In the genomic region with DNA sequence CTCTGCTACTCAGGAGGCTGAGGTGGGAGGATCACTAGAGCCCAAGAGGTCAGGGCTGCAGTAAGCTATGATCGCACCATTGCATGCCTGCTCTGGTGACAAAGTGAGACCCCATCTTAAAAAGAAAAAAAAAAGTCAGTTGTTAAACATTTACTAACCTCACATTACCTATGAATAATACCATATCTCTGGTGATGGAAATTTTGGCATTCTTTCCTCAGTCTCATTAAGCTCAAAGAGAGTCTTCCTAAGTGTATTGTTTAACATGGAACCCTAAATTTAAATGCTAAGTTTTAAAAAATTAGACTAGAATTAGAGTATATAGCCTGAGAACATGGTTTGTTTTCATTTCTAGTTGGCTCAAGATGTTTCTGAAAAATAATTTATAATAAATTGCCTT, we compare ENCODE assay signal across 22 cellular contexts. TPM values are rescaled to one million over a fixed set of nuclear protein-coding genes. Genes with fewer than 3 reads are reported as not detected.
DNase-seq lines count a peak whose midpoint lies in the region; ATAC-seq and TF ChIP-seq lines count a peak whose summit lies in the region.
"Had no signal": no experiment of that assay in that cellular context is flagged by ENCODE, and none has a peak within 500 bp of the region (broad histone marks: within the 10 kb centered on the region; RNA-seq: fewer than 3 reads in every experiment).

No MANE protein-coding gene starts in this region.

- H3K9me3 ChIP-seq in right atrium auricular region (no peaks in the 10 kb centered on the region), lower lobe of right lung (no peaks in the 10 kb centered on the region), stomach (no peaks in the 10 kb centered on the region)
- H3K9me3 ChIP-seq: BLaER1 treated with 17β-estradiol and CSF1 and Interleukin-3, amounts not matched to agents 10 nM and 100 nM; psoas muscle had no signal

- H3K36me3 ChIP-seq in right atrium auricular region (no peaks in the 10 kb centered on the region), lower lobe of right lung (no peaks in the 10 kb centered on the region), stomach (no peaks in the 10 kb centered on the region)
- H3K36me3 ChIP-seq: BLaER1 treated with 17β-estradiol and CSF1 and Interleukin-3, amounts not matched to agents 10 nM and 100 nM; neural progenitor cell; WERI-Rb-1 had no signal

- TF ChIP-seq CTCF in right atrium auricular region (IDR thresholded peaks at IDR 0.05) (no peak), lower lobe of right lung (IDR thresholded peaks at IDR 0.05) (no peak), stomach (IDR thresholded peaks at IDR 0.05) (no peak)

- no peak overlapping the region for H3K4me3 ChIP-seq in right atrium auricular region
- H3K4me3 ChIP-seq in lower lobe of right lung = no peak overlapping the region
- no peak overlapping the region for H3K4me3 ChIP-seq in stomach
- H3K4me3 ChIP-seq: BLaER1 treated with 17β-estradiol and CSF1 and Interleukin-3, amounts not matched to agents 10 nM and 100 nM; K562; neural progenitor cell; psoas muscle had no signal

- TF ChIP-seq POLR2A in stomach (IDR thresholded peaks at IDR 0.05) = no peak

- H3K27ac ChIP-seq in right atrium auricular region (peak overlapping the region; percentile 60 to 64), lower lobe of right lung (peak overlapping the region; percentile 61), stomach (peak overlapping the region in 4 of 5 donors; percentile 35 to 83 (median 73))
- H3K27ac ChIP-seq: BLaER1 treated with 17β-estradiol and CSF1 and Interleukin-3, amounts not matched to agents 10 nM and 100 nM; neural progenitor cell; WERI-Rb-1 had no signal

- intact Hi-C loops in Right ventricle myocardium superior (cut with DNase I) (no loop called here), lower lobe of right lung (cut with DNase I) (no loop called here), stomach (cut with DNase I; ENCODE audit: low total_unique reads) (no loop called here)

- H3K4me1 ChIP-seq in right atrium auricular region = peaks cover 0 to 12% of the 10 kb centered on the region in 2 donors
- peaks cover 21% of the 10 kb centered on the region for H3K4me1 ChIP-seq in lower lobe of right lung
- H3K4me1 ChIP-seq in stomach = peaks cover 0 to 44% (median 9%) of the 10 kb centered on the region in 4 donors
- H3K4me1 ChIP-seq: neural progenitor cell, psoas muscle had no signal

- ATAC-seq in Right ventricle myocardium superior (ENCODE audit: poor library complexity) (no peak), lower lobe of right lung (no peak)
- ATAC-seq: K562 had no signal

- DNase-seq in right atrium auricular region (ENCODE audit: low spot score) (no peak), Right ventricle myocardium superior (no peak), lower lobe of right lung (no peak), stomach (no peak), Kasumi-1 (lab: John Stamatoyannopoulos, UW) (no peak), kidney tubule cell (ENCODE audit: low spot score) (no peak), RPMI8226 (no peak), NCI-H128 (lab: John Stamatoyannopoulos, UW; ENCODE audit: unreplicated experiment) (no peak)
- DNase-seq: ACHN; activated CD4-positive, alpha-beta T cell treated with anti-CD3 and anti-CD28 coated beads, Interleukin-2, amount 50 U/mL, for 4 hours; activated CD8-positive, alpha-beta memory T cell treated with anti-CD3 and anti-CD28 coated beads, Interleukin-2, amount 50 U/mL, for 48 hours; activated naive CD8-positive, alpha-beta T cell treated with anti-CD3 and anti-CD28 coated beads, Interleukin-2, amount 10 ng/mL, durations not matched to agents 7 days and 5 days; Calu3; NCI-H187; NCI-H748 treated with DMSO at 0.1 percent for 48 hours; psoas muscle; SHP77 treated with DMSO at 0.1 percent for 48 hours; WERI-Rb-1 had no signal

- WGBS in stomach, 5 donors = 76 to 97% (median 88%) methylated on average over 1 of the region's 1 CpG

- H3K27me3 ChIP-seq in right atrium auricular region = no peaks in the 10 kb centered on the region
- no peaks in the 10 kb centered on the region for H3K27me3 ChIP-seq in lower lobe of right lung (ENCODE audit: low read depth)
- H3K27me3 ChIP-seq in stomach = no peaks in the 10 kb centered on the region
- H3K27me3 ChIP-seq: BLaER1 treated with 17β-estradiol and CSF1 and Interleukin-3, amounts not matched to agents 10 nM and 100 nM had no signal

- TF ChIP-seq EP300 in stomach (IDR thresholded peaks at IDR 0.05) = no peak

RNA-seq across cellular contexts. Expression of gene BFSP1, which starts 11.3 kb away (rescaled TPM):
- total RNA-seq in right atrium auricular region (1 to 10 TPM in 1 of 2 donors, under 1 TPM in 1; 0.51 to 1.3 TPM), Right ventricle myocardium superior (0.73 TPM), lower lobe of right lung (2.4 TPM), stomach (1 to 10 TPM in 3 of 5 donors, not detected in 2; 1.7 to 7.1 (median 3.2) TPM)
- polyA plus RNA-seq in stomach = 1 to 10 TPM in 1 of 3 donors, under 1 TPM in 1, not detected in 1; 0.70 to 1.2 TPM
- total RNA-seq: OCI-LY7 had no signal

RNA-seq across cellular contexts. Expression of gene DSTN, which starts 27.4 kb away (rescaled TPM):
- total RNA-seq in right atrium auricular region (100 to 1,000 TPM; 585 to 760 TPM), Right ventricle myocardium superior (860 TPM), lower lobe of right lung (347 TPM), stomach (1,000 to 10,000 TPM in 1 of 5 donors, 100 to 1,000 TPM in 4; 334 to 1,254 (median 555) TPM)
- 100 to 1,000 TPM; 464 to 624 (median 598) TPM for polyA plus RNA-seq in stomach
